Comparison of ENCODE assay signal across 31 cellular contexts in genomic region chr11:29100967-29101366, GRCh38.
"Had no signal": no experiment of that assay in that cellular context is flagged by ENCODE, and none has a peak within 500 bp of the region (broad histone marks: within the 10 kb centered on the region; RNA-seq: fewer than 3 reads in every experiment).

No MANE protein-coding gene starts in this region.

- H2AFZ ChIP-seq: parathyroid adenoma had no signal

- H3K9me3 ChIP-seq: neutrophil, ovary, psoas muscle, thoracic aorta, thyroid gland, vagina had no signal

- H3K9ac ChIP-seq: parathyroid adenoma had no signal

- H3K9me3 Mint-ChIP-seq: neural crest cell had no signal

- H3K4me1 ChIP-seq: parathyroid adenoma, psoas muscle, spleen, stomach, thyroid gland, tibial nerve, upper lobe of left lung, vagina had no signal

- H3K4me1 Mint-ChIP-seq: naive thymus-derived CD8-positive, alpha-beta T cell; nephron progenitor cell; neural crest cell; stimulated activated effector memory CD8-positive, alpha-beta T cell treated with anti-CD3 and anti-CD28 coated beads, Interleukin-12 subunit alpha, Interleukin-12 subunit beta, amount 100 ng/mL, for 72 hours; stimulated activated naive B cell treated with anti-CD40 and anti-IgM and Interleukin-4, amounts not matched to agents 10 μg/mL and 1 μg/mL and 100 μg/mL, for 72 hours had no signal

- H3K36me3 ChIP-seq: neutrophil, ovary, spleen, stomach, thoracic aorta, thyroid gland, tibial nerve, upper lobe of left lung, vagina had no signal

- H3K4me3 ChIP-seq: ovary, psoas muscle, skin epidermis, smooth muscle cell, spleen, stomach, thoracic aorta, thyroid gland, tibial nerve, upper lobe of left lung, vagina had no signal

- H3K27ac Mint-ChIP-seq: naive thymus-derived CD8-positive, alpha-beta T cell; natural killer cell treated with Interleukin-12 subunit alpha and Interleukin-12 subunit beta and Interleukin-15 and Interleukin-18, amount 100 ng/mL, for 72 hours; nephron progenitor cell; progenitor cell of endocrine pancreas; stimulated activated effector memory CD8-positive, alpha-beta T cell treated with anti-CD3 and anti-CD28 coated beads, Interleukin-12 subunit alpha, Interleukin-12 subunit beta, amount 100 ng/mL, for 72 hours; stimulated activated naive B cell treated with anti-CD40 and anti-IgM and Interleukin-4, amounts not matched to agents 10 μg/mL and 1 μg/mL and 100 μg/mL, for 72 hours; stimulated activated naive CD8-positive, alpha-beta T cell treated with anti-CD3 and anti-CD28 coated beads, Interleukin-15, Interleukin-2, amounts not matched to agents 100 ng/mL and 50 ng/mL, for 24 hours had no signal

- FAIRE-seq: urothelium cell line had no signal

- DNase-seq: naive thymus-derived CD8-positive, alpha-beta T cell; nephron progenitor cell; nucleus accumbens; ovary; posterior cingulate gyrus; psoas muscle; right cardiac atrium; spleen; stimulated activated CD4-positive, alpha-beta T cell treated with anti-CD3 and anti-CD28 coated beads, Interleukin-12 subunit alpha, Interleukin-12 subunit beta, amount 100 ng/mL, for 4 hours; stimulated activated CD4-positive, alpha-beta T cell treated with anti-CD3 and anti-CD28 coated beads, Interleukin-1b, Interleukin-23, amount 100 ng/mL, for 48 hours; stimulated activated CD4-positive, alpha-beta T cell treated with anti-CD3 and anti-CD28 coated beads, Interleukin-4, amount 100 ng/mL, for 24 hours; stimulated activated naive B cell treated with anti-CD40 and anti-IgM and Interleukin-4, amounts not matched to agents 10 μg/mL and 1 μg/mL and 100 μg/mL, for 72 hours; stimulated activated naive CD4-positive, alpha-beta T cell treated with Interleukin-2 at 50 U/mL for 16 hours; stomach; thyroid gland; trophoblast cell; upper lobe of left lung had no signal

- H3K36me3 Mint-ChIP-seq: stimulated activated effector memory CD8-positive, alpha-beta T cell treated with anti-CD3 and anti-CD28 coated beads, Interleukin-12 subunit alpha, Interleukin-12 subunit beta, amount 100 ng/mL, for 72 hours; stimulated activated naive B cell treated with anti-CD40 and anti-IgM and Interleukin-4, amounts not matched to agents 10 μg/mL and 1 μg/mL and 100 μg/mL, for 72 hours had no signal

- H3K79me2 ChIP-seq: parathyroid adenoma had no signal

- H3K4me2 ChIP-seq: smooth muscle cell had no signal

- H3K27me3 ChIP-seq: neutrophil, ovary, spleen, stomach, thyroid gland, tibial nerve, upper lobe of left lung, vagina had no signal

- H3K27me3 Mint-ChIP-seq: naive thymus-derived CD8-positive, alpha-beta T cell; natural killer cell treated with Interleukin-12 subunit alpha and Interleukin-12 subunit beta and Interleukin-15 and Interleukin-18, amount 100 ng/mL, for 72 hours; progenitor cell of endocrine pancreas; stimulated activated naive B cell treated with anti-CD40 and anti-IgM and Interleukin-4, amounts not matched to agents 10 μg/mL and 1 μg/mL and 100 μg/mL, for 72 hours; stimulated activated naive CD8-positive, alpha-beta T cell treated with anti-CD3 and anti-CD28 coated beads, Interleukin-15, Interleukin-2, amounts not matched to agents 100 ng/mL and 50 ng/mL, for 24 hours had no signal

- H3K27ac ChIP-seq: neutrophil, ovary, parathyroid adenoma, psoas muscle, skin epidermis, spleen, stomach, thoracic aorta, thyroid gland, tibial nerve, upper lobe of left lung, vagina had no signal

- H3K4me3 Mint-ChIP-seq: naive thymus-derived CD8-positive, alpha-beta T cell; natural killer cell treated with Interleukin-12 subunit alpha and Interleukin-12 subunit beta and Interleukin-15 and Interleukin-18, amount 100 ng/mL, for 72 hours; nephron progenitor cell; neural crest cell; stimulated activated effector memory CD8-positive, alpha-beta T cell treated with anti-CD3 and anti-CD28 coated beads, Interleukin-12 subunit alpha, Interleukin-12 subunit beta, amount 100 ng/mL, for 72 hours; stimulated activated naive B cell treated with anti-CD40 and anti-IgM and Interleukin-4, amounts not matched to agents 10 μg/mL and 1 μg/mL and 100 μg/mL, for 72 hours; stimulated activated naive CD8-positive, alpha-beta T cell treated with anti-CD3 and anti-CD28 coated beads, Interleukin-15, Interleukin-2, amounts not matched to agents 100 ng/mL and 50 ng/mL, for 24 hours had no signal

- ATAC-seq: naive thymus-derived CD8-positive, alpha-beta T cell; natural killer cell treated with Interleukin-12 subunit alpha and Interleukin-12 subunit beta and Interleukin-15 and Interleukin-18, amount 100 ng/mL, for 72 hours; psoas muscle; right cardiac atrium; sciatic nerve; stimulated activated effector memory CD8-positive, alpha-beta T cell treated with anti-CD3 and anti-CD28 coated beads, Interleukin-12 subunit alpha, Interleukin-12 subunit beta, amount 100 ng/mL, for 72 hours; stimulated activated naive B cell treated with anti-CD40 and anti-IgM and Interleukin-4, amounts not matched to agents 10 μg/mL and 1 μg/mL and 100 μg/mL, for 72 hours had no signal
